Comparison of ENCODE assay signal across 1 cellular context in the genomic region with DNA sequence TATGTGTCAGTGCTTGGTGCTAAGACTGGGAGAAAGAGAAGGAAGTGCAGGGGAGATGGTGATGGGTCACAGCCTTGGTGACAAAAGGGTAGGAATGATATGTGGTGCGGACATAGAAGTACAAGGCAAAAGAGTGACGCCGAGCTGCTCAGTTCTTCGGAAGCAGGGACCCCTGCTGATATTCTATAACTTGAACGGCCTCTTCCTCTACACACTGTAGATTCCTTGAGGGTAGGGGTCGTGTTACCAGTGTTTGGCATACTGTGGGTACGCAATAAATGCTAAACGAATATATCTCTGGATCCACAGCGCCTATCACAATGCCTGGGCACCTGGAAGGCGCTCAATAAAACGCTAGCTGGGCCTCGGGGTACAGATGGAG.
TF ChIP-seq lines count a peak whose summit lies in the region.

No MANE protein-coding gene starts in this region.

TF ChIP-seq in GM12878, 131 proteins besides CTCF, POLR2A, EP300 and RAD21:
- TF ChIP-seq KLF5 (IDR thresholded peaks at IDR 0.05; ENCODE audit: partially characterized antibody) (no peak), ZNF384 (IDR thresholded peaks at IDR 0.05; ENCODE audit: borderline replicate concordance, low read depth, low read length) (no peak), SMARCA5 (IDR thresholded peaks at IDR 0.05) (peak; percentile 9; the same call in 1 of the 2 replicates)
